ENCODE assay signal across 1 cellular context in the genomic region with DNA sequence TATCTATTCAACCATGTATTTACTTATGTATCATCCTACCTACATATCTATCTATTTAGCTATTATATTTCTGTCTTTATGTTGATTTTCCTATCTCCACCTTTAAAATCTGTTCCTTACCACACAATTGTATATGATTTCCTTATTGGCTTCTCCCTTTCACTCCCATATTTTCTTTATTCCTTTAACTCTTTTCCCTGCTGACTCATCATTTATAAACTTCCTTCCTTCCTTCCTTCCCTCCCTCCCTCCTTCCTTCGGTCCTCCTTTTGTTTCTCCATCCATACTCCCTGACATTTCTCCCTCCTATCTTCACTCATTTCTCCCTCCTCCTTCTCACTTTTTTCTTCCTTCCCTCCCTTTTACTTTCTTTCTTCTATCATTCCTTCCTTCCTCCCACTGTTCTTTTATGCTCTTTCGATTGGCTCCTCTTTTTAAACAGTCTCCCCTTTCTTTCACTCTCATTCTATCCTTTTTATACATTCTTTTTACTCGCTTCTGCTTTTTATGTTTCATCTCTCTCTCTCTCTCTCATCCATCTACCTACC.
TF ChIP-seq lines count a peak whose summit lies in the region.

No MANE protein-coding gene starts in this region.

TF ChIP-seq in K562, 482 proteins besides CTCF, POLR2A, EP300 and RAD21 (continued from another document):
- TF ChIP-seq MAFG (tag; conservative IDR thresholded peaks at IDR 0.05) (peak; percentile 85), PURB (CRISPR knock-in tag; IDR thresholded peaks at IDR 0.05; ENCODE audit: low read depth) (no peak), RBM15 (IDR thresholded peaks at IDR 0.05; ENCODE audit: insufficient read depth, low read length) (no peak), SRSF3 (IDR thresholded peaks at IDR 0.05; ENCODE audit: insufficient read depth, low read length) (no peak), MAFF (IDR thresholded peaks at IDR 0.05; ENCODE audit: low read length) (peak; percentile 74), ZNF174 (CRISPR knock-in tag; IDR thresholded peaks at IDR 0.05) (no peak), C11orf30 (IDR thresholded peaks at IDR 0.05; ENCODE audit: low read depth) (peak; percentile 93), GABPB1 (CRISPR knock-in tag; IDR thresholded peaks at IDR 0.05) (no peak), TRIM28 (IDR thresholded peaks at IDR 0.05) (no peak), NR2C1 (IDR thresholded peaks at IDR 0.05) (no peak), NR2C1 (tag; IDR thresholded peaks at IDR 0.05) (no peak), PHTF2 (CRISPR knock-in tag; IDR thresholded peaks at IDR 0.05) (no peak), ZNF316 (IDR thresholded peaks at IDR 0.05) (peak; percentile 96), CREB1 (IDR thresholded peaks at IDR 0.05) (no peak), CREB1 (CRISPR knock-in tag; IDR thresholded peaks at IDR 0.05) (no peak), KLF13 (tag; IDR thresholded peaks at IDR 0.05; ENCODE audit: borderline replicate concordance, low read depth) (no peak), CBFA2T3 (IDR thresholded peaks at IDR 0.05) (no peak)
- TF ChIP-seq, protein P1, sequence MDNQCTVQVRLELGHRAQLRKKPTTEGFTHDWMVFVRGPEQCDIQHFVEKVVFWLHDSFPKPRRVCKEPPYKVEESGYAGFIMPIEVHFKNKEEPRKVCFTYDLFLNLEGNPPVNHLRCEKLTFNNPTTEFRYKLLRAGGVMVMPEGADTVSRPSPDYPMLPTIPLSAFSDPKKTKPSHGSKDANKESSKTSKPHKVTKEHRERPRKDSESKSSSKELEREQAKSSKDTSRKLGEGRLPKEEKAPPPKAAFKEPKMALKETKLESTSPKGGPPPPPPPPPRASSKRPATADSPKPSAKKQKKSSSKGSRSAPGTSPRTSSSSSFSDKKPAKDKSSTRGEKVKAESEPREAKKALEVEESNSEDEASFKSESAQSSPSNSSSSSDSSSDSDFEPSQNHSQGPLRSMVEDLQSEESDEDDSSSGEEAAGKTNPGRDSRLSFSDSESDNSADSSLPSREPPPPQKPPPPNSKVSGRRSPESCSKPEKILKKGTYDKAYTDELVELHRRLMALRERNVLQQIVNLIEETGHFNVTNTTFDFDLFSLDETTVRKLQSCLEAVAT (IDR thresholded peaks at IDR 0.05), result no peak
- TF ChIP-seq, protein P2, sequence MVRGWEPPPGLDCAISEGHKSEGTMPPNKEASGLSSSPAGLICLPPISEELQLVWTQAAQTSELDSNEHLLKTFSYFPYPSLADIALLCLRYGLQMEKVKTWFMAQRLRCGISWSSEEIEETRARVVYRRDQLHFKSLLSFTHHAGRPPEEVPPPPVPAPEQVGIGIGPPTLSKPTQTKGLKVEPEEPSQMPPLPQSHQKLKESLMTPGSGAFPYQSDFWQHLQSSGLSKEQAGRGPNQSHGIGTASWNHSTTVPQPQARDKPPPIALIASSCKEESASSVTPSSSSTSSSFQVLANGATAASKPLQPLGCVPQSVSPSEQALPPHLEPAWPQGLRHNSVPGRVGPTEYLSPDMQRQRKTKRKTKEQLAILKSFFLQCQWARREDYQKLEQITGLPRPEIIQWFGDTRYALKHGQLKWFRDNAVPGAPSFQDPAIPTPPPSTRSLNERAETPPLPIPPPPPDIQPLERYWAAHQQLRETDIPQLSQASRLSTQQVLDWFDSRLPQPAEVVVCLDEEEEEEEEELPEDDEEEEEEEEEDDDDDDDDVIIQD (CRISPR knock-in tag; IDR thresholded peaks at IDR 0.05), result no peak
